Comparison of ENCODE assay signal across 9 cellular contexts in the genomic region with DNA sequence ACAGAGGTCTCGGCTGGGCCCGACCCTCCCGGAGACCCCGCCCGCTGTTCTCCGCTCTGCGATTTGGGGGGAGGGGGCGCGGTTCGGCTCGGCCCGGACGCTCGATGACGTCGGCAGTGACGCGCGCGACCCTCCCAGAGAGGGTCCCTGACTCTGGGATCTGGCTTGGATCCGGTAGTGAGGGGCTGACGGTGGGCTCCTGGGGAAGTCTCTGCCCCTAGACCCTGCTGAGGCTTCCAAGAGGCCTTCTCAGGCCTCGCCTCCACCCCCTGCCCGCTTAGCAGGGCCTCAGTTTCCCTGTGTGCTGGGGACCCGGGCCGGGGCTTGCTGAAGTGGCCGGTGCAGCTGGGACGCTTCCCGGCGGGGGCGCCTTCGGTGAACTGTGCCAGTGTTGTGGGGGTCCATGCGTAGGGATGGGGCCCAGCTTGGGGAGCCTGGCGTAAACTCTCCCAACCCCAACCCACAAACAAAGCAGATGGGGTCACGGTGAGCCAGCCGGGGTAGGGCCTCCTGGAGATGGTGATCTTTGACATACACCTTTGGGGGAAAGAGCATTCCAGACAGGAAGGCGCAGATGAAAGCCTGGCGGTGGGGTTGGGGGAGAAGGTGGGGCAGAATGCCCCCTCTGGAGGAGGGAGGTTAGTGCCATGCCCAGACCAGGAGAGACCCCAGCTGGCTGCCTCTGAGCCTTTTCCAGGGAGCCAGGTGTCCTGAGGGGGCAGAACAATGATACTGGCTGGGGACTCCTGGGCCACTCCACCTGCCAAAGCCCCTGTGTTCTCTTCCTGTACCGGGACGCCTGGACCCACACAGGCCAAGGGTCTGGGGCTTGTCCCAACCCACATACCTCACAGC. TPM values are rescaled to one million over a fixed set of nuclear protein-coding genes. Genes with fewer than 3 reads are reported as not detected.
A peak's percentile ranks its signal among the peaks of the same experiment; 100 is the strongest.
DNase-seq lines count a peak whose midpoint lies in the region; ATAC-seq and TF ChIP-seq lines count a peak whose summit lies in the region.
"Had no signal": no experiment of that assay in that cellular context is flagged by ENCODE, and none has a peak within 500 bp of the region (broad histone marks: within the 10 kb centered on the region; RNA-seq: fewer than 3 reads in every experiment).

No MANE protein-coding gene starts in this region.

- no peak for TF ChIP-seq CTCF in CD8-positive, alpha-beta T cell (IDR thresholded peaks at IDR 0.05)
- TF ChIP-seq CTCF in IMR-90 (conservative IDR thresholded peaks at IDR 0.05; ENCODE audit: low read depth, low read length) (no peak), dorsolateral prefrontal cortex (IDR thresholded peaks at IDR 0.05 in 54 of 56, conservative IDR thresholded peaks at IDR 0.05 in 2 of 56; ENCODE audit: low read depth in 1 of 56, partially characterized antibody in 56 of 56) (no peak), natural killer cell (IDR thresholded peaks at IDR 0.05) (no peak)

- H4K20me1 ChIP-seq in IMR-90 (ENCODE audit: insufficient read depth, low read length) = peaks cover 13% of the 10 kb centered on the region; the same call in 1 of the 2 replicates

- H4K5ac ChIP-seq in IMR-90 (ENCODE audit: low read depth, low read length) = no peak overlapping the region

- H3K9me3 Mint-ChIP-seq in CD8-positive, alpha-beta T cell = no peaks in the 10 kb centered on the region
- no peaks in the 10 kb centered on the region for H3K9me3 Mint-ChIP-seq in natural killer cell
- no peaks in the 10 kb centered on the region for H3K9me3 Mint-ChIP-seq in activated CD8-positive, alpha-beta memory T cell treated with anti-CD3 and anti-CD28 coated beads, Interleukin-2, amount 10 ng/mL, durations not matched to agents 7 days and 5 days (ENCODE audit: low read depth)

- no peak for ATAC-seq in CD8-positive, alpha-beta T cell
- ATAC-seq in IMR-90 (ENCODE audit: low read depth) (no peak), natural killer cell (no peak)
- no peak for ATAC-seq in activated CD8-positive, alpha-beta memory T cell treated with anti-CD3 and anti-CD28 coated beads, Interleukin-2, amount 10 ng/mL, durations not matched to agents 7 days and 5 days
- ATAC-seq: gastrocnemius medialis had no signal

- H2BK5ac ChIP-seq in IMR-90 (ENCODE audit: low read depth, low read length, poor library complexity, severe bottlenecking) = no peak overlapping the region

- POLR2A ChIA-PET in CD8-positive, alpha-beta T cell (lab: Charles Lee) = no interaction called here
- POLR2A ChIA-PET in IMR-90 (lab: Charles Lee; ENCODE audit: unreplicated experiment) = no interaction called here

- H2AK9ac ChIP-seq in IMR-90 (replicated peaks; ENCODE audit: low read depth, low read length, poor library complexity) = peak overlapping the region; percentile 95

- H3K36me3 ChIP-seq in CD8-positive, alpha-beta T cell (ENCODE audit: insufficient read depth, low read length) = no peaks in the 10 kb centered on the region
- peaks cover 23% of the 10 kb centered on the region for H3K36me3 ChIP-seq in IMR-90 (ENCODE audit: control insufficient read depth, insufficient read depth, low read length)
- H3K36me3 ChIP-seq: gastrocnemius medialis had no signal

- H3K4me1 ChIP-seq in CD8-positive, alpha-beta T cell (ENCODE audit: insufficient read depth, low read length) = peaks cover 11% of the 10 kb centered on the region
- peaks cover 7% of the 10 kb centered on the region for H3K4me1 ChIP-seq in IMR-90 (ENCODE audit: control insufficient read depth, insufficient read depth, low read length)

- in situ Hi-C loops in IMR-90 (cut with MboI; ENCODE audit: low sequenced_read_pairs) = no loop called here

- 0 out of 4 replicates have a peak, but pooled peaks cover 0 to 2% of the 10 kb centered on the region in 2 experiments for H3K79me1 ChIP-seq in IMR-90 (ENCODE audit: low read depth in 1 of 2, low read length in 2 of 2)

- no peak overlapping the region for H3K23ac ChIP-seq in IMR-90 (ENCODE audit: low read depth, low read length)

- no peaks in the 10 kb centered on the region for H3K9me3 ChIP-seq in CD8-positive, alpha-beta T cell (ENCODE audit: low read length)
- H3K9me3 ChIP-seq in IMR-90 (ENCODE audit: control insufficient read depth, insufficient read depth, low read length) = no peaks in the 10 kb centered on the region
- H3K9me3 ChIP-seq: gastrocnemius medialis had no signal

- no peak overlapping the region for H2AK5ac ChIP-seq in IMR-90 (ENCODE audit: low read depth, low read length)

- peaks cover 17% of the 10 kb centered on the region for H3K27me3 ChIP-seq in CD8-positive, alpha-beta T cell (ENCODE audit: insufficient read depth, low read length)
- H3K27me3 ChIP-seq in IMR-90 (ENCODE audit: control insufficient read depth, insufficient read depth, low read length) (peaks cover 10% of the 10 kb centered on the region), dorsolateral prefrontal cortex (no peaks in the 10 kb centered on the region)

- H3K36me3 Mint-ChIP-seq in CD8-positive, alpha-beta T cell = no peaks in the 10 kb centered on the region
- no peaks in the 10 kb centered on the region for H3K36me3 Mint-ChIP-seq in natural killer cell
- H3K36me3 Mint-ChIP-seq in activated CD8-positive, alpha-beta memory T cell treated with anti-CD3 and anti-CD28 coated beads, Interleukin-2, amount 10 ng/mL, durations not matched to agents 7 days and 5 days = no peaks in the 10 kb centered on the region

- no peak overlapping the region for H2BK15ac ChIP-seq in IMR-90 (ENCODE audit: low read depth, low read length)

- H3K4me2 ChIP-seq in IMR-90 (ENCODE audit: low read depth, low read length) = peak overlapping the region; percentile 85

- no peak overlapping the region for H3K27ac ChIP-seq in CD8-positive, alpha-beta T cell (ENCODE audit: low read depth, low read length)
- peak overlapping the region; percentile 26; the same call in 1 of the 2 replicates for H3K27ac ChIP-seq in IMR-90 (ENCODE audit: insufficient read depth, low read length)
- H3K27ac ChIP-seq in dorsolateral prefrontal cortex = peak overlapping the region in 52 of 59 donors; percentile 1 to 97 (median 77)
- H3K27ac ChIP-seq: gastrocnemius medialis had no signal

- H3K4me3 ChIP-seq in CD8-positive, alpha-beta T cell (ENCODE audit: low read depth, low read length) = no peak overlapping the region
- peak overlapping the region; percentile 70 for H3K4me3 ChIP-seq in IMR-90 (ENCODE audit: insufficient read depth, low read depth, low read length)
- peak overlapping the region; percentile 35 to 78 (median 62) for H3K4me3 ChIP-seq in dorsolateral prefrontal cortex
- H3K4me3 ChIP-seq: gastrocnemius medialis had no signal

- no peak overlapping the region for H4K91ac ChIP-seq in IMR-90 (ENCODE audit: insufficient read depth, low read depth, low read length)

- H4K8ac ChIP-seq in IMR-90 (ENCODE audit: low read depth in 2 of 2, low read length in 2 of 2) = no peak overlapping the region

- no peaks in the 10 kb centered on the region for H3K9me1 ChIP-seq in IMR-90 (ENCODE audit: insufficient read depth, low read length)

- dilution Hi-C loops in IMR-90 (cut with HindIII; ENCODE audit: low sequenced_read_pairs, unreplicated experiment) = no loop called here

- no peak overlapping the region for H3K18ac ChIP-seq in IMR-90 (ENCODE audit: low read depth, low read length)

- H3K4me3 Mint-ChIP-seq in CD8-positive, alpha-beta T cell = peak overlapping the region; percentile 73
- H3K4me3 Mint-ChIP-seq in natural killer cell = peak overlapping the region; percentile 77
- H3K4me3 Mint-ChIP-seq in activated CD8-positive, alpha-beta memory T cell treated with anti-CD3 and anti-CD28 coated beads, Interleukin-2, amount 10 ng/mL, durations not matched to agents 7 days and 5 days = no peak overlapping the region

- no TSS peak for BruUV-seq in IMR-90 (replicated peaks; lab: Mats Ljungman, UMichigan)

- H2BK20ac ChIP-seq in IMR-90 (ENCODE audit: low read depth, low read length) = no peak overlapping the region

- no peak for DNase-seq in CD8-positive, alpha-beta T cell
- DNase-seq in IMR-90 (no peak), dorsolateral prefrontal cortex (no peak), natural killer cell (no peak), NCI-H2081 treated with DMSO at 0.1 percent for 48 hours (lab: John Stamatoyannopoulos, UW) (no peak), NOMO-1 (lab: John Stamatoyannopoulos, UW; ENCODE audit: unreplicated experiment in 2 of 2) (no peak)
- no peak for DNase-seq in activated CD8-positive, alpha-beta memory T cell treated with anti-CD3 and anti-CD28 coated beads, Interleukin-2, amount 10 ng/mL, durations not matched to agents 7 days and 5 days
- no peak for DNase-seq in NK-92 treated with Interleukin-12 subunit alpha and Interleukin-12 subunit beta, amount 100 ng/mL, for 24 hours (lab: John Stamatoyannopoulos, UW)
- DNase-seq: gastrocnemius medialis had no signal

- no peak overlapping the region for H2BK120ac ChIP-seq in IMR-90 (ENCODE audit: low read depth, low read length)

- peak overlapping the region; percentile 65 for H3K9ac ChIP-seq in IMR-90 (ENCODE audit: low read depth, low read length)

- WGBS in IMR-90 (ENCODE audit: extremely low coverage in 2 of 2, insufficient read length in 1 of 2), 2 experiments = 37% methylated on average over 7 of the region's 40 CpGs; no CpG with 5 or more reads in 1 of the 2 experiments

- peaks cover 13% of the 10 kb centered on the region for H3K4me1 Mint-ChIP-seq in CD8-positive, alpha-beta T cell (ENCODE audit: low read depth)
- H3K4me1 Mint-ChIP-seq in natural killer cell = peaks cover 10 to 32% of the 10 kb centered on the region in 2 donors
- H3K4me1 Mint-ChIP-seq in activated CD8-positive, alpha-beta memory T cell treated with anti-CD3 and anti-CD28 coated beads, Interleukin-2, amount 10 ng/mL, durations not matched to agents 7 days and 5 days = peaks cover 2% of the 10 kb centered on the region

- no peak overlapping the region for H3K4ac ChIP-seq in IMR-90 (ENCODE audit: low read depth, low read length)

- CTCF ChIA-PET in CD8-positive, alpha-beta T cell (lab: Charles Lee) = interaction anchor here (1.1 to 1.8 kb wide), 4 partner anchors 9 to 120 kb away, joined by 3 to 8 read pairs (median 4); no protein-coding TSS in a partner anchor
- CTCF ChIA-PET in IMR-90 (lab: Yijun Ruan, JAX) = interaction anchor here (0.7 kb wide), 1 partner anchor 64 kb away, joined by 3 read pairs; no protein-coding TSS in a partner anchor
- CTCF ChIA-PET in activated CD8-positive, alpha-beta memory T cell treated with anti-CD3 and anti-CD28 coated beads, Interleukin-2, amount 10 ng/mL, durations not matched to agents 7 days and 5 days (lab: Charles Lee) = interaction anchor here (1.2 kb wide), 1 partner anchor 27 kb away, joined by 5 read pairs; no protein-coding TSS in a partner anchor

- H3K27ac Mint-ChIP-seq in CD8-positive, alpha-beta T cell = no peak overlapping the region
- H3K27ac Mint-ChIP-seq in natural killer cell = no peak overlapping the region
- H3K27ac Mint-ChIP-seq in activated CD8-positive, alpha-beta memory T cell treated with anti-CD3 and anti-CD28 coated beads, Interleukin-2, amount 10 ng/mL, durations not matched to agents 7 days and 5 days = no peak overlapping the region

- no peak overlapping the region; the same call in 1 of the 2 replicates for H3K56ac ChIP-seq in IMR-90 (ENCODE audit: extremely low read depth, insufficient read depth, low read length)

- peak overlapping the region; percentile 67 for H2AFZ ChIP-seq in IMR-90 (replicated peaks; ENCODE audit: low read length, poor library complexity)

- intact Hi-C loops in CD8-positive, alpha-beta T cell (cut with DNase I, micrococcal nuclease) = no loop called here
- intact Hi-C loops in IMR-90 (cut with micrococcal nuclease) = no loop called here
- intact Hi-C loops in dorsolateral prefrontal cortex (cut with DNase I) = loop anchor here in 1 of 2 donors (10.0 kb wide), 1 partner anchor 156 kb away; no protein-coding TSS in a partner anchor
- intact Hi-C loops in natural killer cell (cut with micrococcal nuclease) = no loop called here

- 0 out of 2 replicates have a peak overlapping the region, but pooled peaks have one; percentile 51 for H3K14ac ChIP-seq in IMR-90 (replicated peaks; ENCODE audit: low read depth, low read length)

- peaks cover 33% of the 10 kb centered on the region for H3K27me3 Mint-ChIP-seq in CD8-positive, alpha-beta T cell (ENCODE audit: low read depth)
- H3K27me3 Mint-ChIP-seq in natural killer cell (ENCODE audit: low read depth in 2 of 2) = peaks cover 17 to 32% of the 10 kb centered on the region in 2 donors
- peaks cover 44% of the 10 kb centered on the region for H3K27me3 Mint-ChIP-seq in activated CD8-positive, alpha-beta memory T cell treated with anti-CD3 and anti-CD28 coated beads, Interleukin-2, amount 10 ng/mL, durations not matched to agents 7 days and 5 days

- TF ChIP-seq POLR2A in IMR-90 (IDR thresholded peaks at IDR 0.05; ENCODE audit: low read depth, low read length) = no peak

- TF ChIP-seq RAD21 in IMR-90 (IDR thresholded peaks at IDR 0.05; ENCODE audit: low read length) = no peak

RNA-seq across cellular contexts. Expression of a gene that starts 1.0 kb away (rescaled TPM):
- total RNA-seq in CD8-positive, alpha-beta T cell = under 1 TPM; 0.44 to 0.84 TPM
- total RNA-seq in IMR-90 (2012; rRNA removed) = 5.2 and 6.1 TPM in 2 replicates
- polyA plus RNA-seq in IMR-90 (2012; rRNA removed) = 38.6 and 45.4 TPM in 2 replicates
- polyA plus RNA-seq in IMR-90 (2012; cell fraction: cytosol; rRNA removed) = 23.3 and 32.7 TPM in 2 replicates
- 324 and 637 TPM in 2 replicates for polyA plus RNA-seq in IMR-90 (2012; cell fraction: nucleus; rRNA removed; ENCODE audit: low replicate concordance)
- total RNA-seq in dorsolateral prefrontal cortex = 100 to 1,000 TPM in 116 of 120 experiments, 10 to 100 TPM in 4; 81.4 to 330 (median 132) TPM
- total RNA-seq in natural killer cell = 1 to 10 TPM in 2 of 3 donors, under 1 TPM in 1; 0.66 to 1.5 (median 1.5) TPM
- total RNA-seq in activated CD8-positive, alpha-beta memory T cell treated with anti-CD3 and anti-CD28 coated beads, Interleukin-2, amount 10 ng/mL, durations not matched to agents 7 days and 5 days = under 1 TPM in 1 of 2 experiments, not detected in 1; 0.32 TPM
- total RNA-seq: gastrocnemius medialis had no signal

RNA-seq across cellular contexts. Expression of a gene that starts 23.7 kb away (rescaled TPM):
- total RNA-seq in CD8-positive, alpha-beta T cell = under 1 TPM in 1 of 2 experiments, not detected in 1; 0.62 TPM
- total RNA-seq in IMR-90 (2012; rRNA removed) = 1.4 and 2.2 TPM in 2 replicates
- 1.5 and 2.6 TPM in 2 replicates for polyA plus RNA-seq in IMR-90 (2012; rRNA removed)
- 2.0 TPM in 2 replicates for polyA plus RNA-seq in IMR-90 (2012; cell fraction: cytosol; rRNA removed)
- 2.4 and 8.5 TPM in 2 replicates for polyA plus RNA-seq in IMR-90 (2012; cell fraction: nucleus; rRNA removed; ENCODE audit: low replicate concordance)
- total RNA-seq in dorsolateral prefrontal cortex = 1 to 10 TPM in 96 of 120 experiments, under 1 TPM in 22, not detected in 2; 0.29 to 5.2 (median 1.7) TPM
- total RNA-seq in natural killer cell = under 1 TPM in 2 of 3 donors, not detected in 1; 0.29 to 0.56 TPM
- under 1 TPM; 0.09 to 0.18 TPM for total RNA-seq in activated CD8-positive, alpha-beta memory T cell treated with anti-CD3 and anti-CD28 coated beads, Interleukin-2, amount 10 ng/mL, durations not matched to agents 7 days and 5 days

RNA-seq across cellular contexts. Expression of a gene that starts 44.5 kb away (rescaled TPM):
- total RNA-seq in CD8-positive, alpha-beta T cell = 100 to 1,000 TPM; 270 to 294 TPM
- total RNA-seq in IMR-90 (2012; rRNA removed) (9.4 and 10.9 TPM in 2 replicates), dorsolateral prefrontal cortex (10 to 100 TPM; 13.7 to 52.3 (median 29.2) TPM), natural killer cell (100 to 1,000 TPM; 619 to 690 (median 666) TPM)
- 27.6 and 33.8 TPM in 2 replicates for polyA plus RNA-seq in IMR-90 (2012; rRNA removed)
- 42.2 and 46.1 TPM in 2 replicates for polyA plus RNA-seq in IMR-90 (2012; cell fraction: cytosol; rRNA removed)
- 45.4 and 109 TPM in 2 replicates for polyA plus RNA-seq in IMR-90 (2012; cell fraction: nucleus; rRNA removed; ENCODE audit: low replicate concordance)
- total RNA-seq in activated CD8-positive, alpha-beta memory T cell treated with anti-CD3 and anti-CD28 coated beads, Interleukin-2, amount 10 ng/mL, durations not matched to agents 7 days and 5 days = 100 to 1,000 TPM in 1 of 2 experiments, 10 to 100 TPM in 1; 96.2 to 198 TPM

RNA-seq across cellular contexts. Expression of a gene that starts 49.7 kb away (rescaled TPM):
- 1 to 10 TPM; 6.3 to 7.1 TPM for total RNA-seq in CD8-positive, alpha-beta T cell
- total RNA-seq in IMR-90 (2012; rRNA removed) (40.9 and 52.5 TPM in 2 replicates), dorsolateral prefrontal cortex (100 to 1,000 TPM in 115 of 120 experiments, 10 to 100 TPM in 5; 78.3 to 905 (median 216) TPM), natural killer cell (100 to 1,000 TPM in 1 of 3 donors, 10 to 100 TPM in 2; 64.0 to 165 (median 93.6) TPM)
- polyA plus RNA-seq in IMR-90 (2012; rRNA removed) = 906 and 1,008 TPM in 2 replicates
- 803 and 1,768 TPM in 2 replicates for polyA plus RNA-seq in IMR-90 (2012; cell fraction: cytosol; rRNA removed)
- polyA plus RNA-seq in IMR-90 (2012; cell fraction: nucleus; rRNA removed; ENCODE audit: low replicate concordance) = 153 and 347 TPM in 2 replicates
- total RNA-seq in activated CD8-positive, alpha-beta memory T cell treated with anti-CD3 and anti-CD28 coated beads, Interleukin-2, amount 10 ng/mL, durations not matched to agents 7 days and 5 days = 100 to 1,000 TPM in 1 of 2 experiments, 10 to 100 TPM in 1; 53.7 to 166 TPM

RNA-seq across cellular contexts. Expression of a gene that starts 56.5 kb away (rescaled TPM):
- 100 to 1,000 TPM; 223 to 251 TPM for total RNA-seq in CD8-positive, alpha-beta T cell
- total RNA-seq in IMR-90 (2012; rRNA removed) (14.4 and 24.2 TPM in 2 replicates), dorsolateral prefrontal cortex (100 to 1,000 TPM in 23 of 120 experiments, 10 to 100 TPM in 97; 19.2 to 217 (median 70.2) TPM), natural killer cell (100 to 1,000 TPM; 540 to 809 (median 710) TPM)
- 67.5 and 68.9 TPM in 2 replicates for polyA plus RNA-seq in IMR-90 (2012; rRNA removed)
- polyA plus RNA-seq in IMR-90 (2012; cell fraction: cytosol; rRNA removed) = 54.7 and 163 TPM in 2 replicates
- 25.1 and 28.0 TPM in 2 replicates for polyA plus RNA-seq in IMR-90 (2012; cell fraction: nucleus; rRNA removed; ENCODE audit: low replicate concordance)
- total RNA-seq in activated CD8-positive, alpha-beta memory T cell treated with anti-CD3 and anti-CD28 coated beads, Interleukin-2, amount 10 ng/mL, durations not matched to agents 7 days and 5 days = 100 to 1,000 TPM; 459 to 909 TPM

Comparison
In these comparisons a context has a peak if more than half of its experiments do, and no peak if none do; other contexts are left out.
1. RNA of a gene that starts 1.0 kb away (total RNA-seq): 81.4 to 330 TPM in dorsolateral prefrontal cortex; 5.2 to 6.1 TPM in IMR-90, 0.66 to 1.5 TPM in natural killer cell, 0.44 to 0.84 TPM in CD8-positive, alpha-beta T cell and 0.32 TPM in activated CD8-positive, alpha-beta memory T cell treated with anti-CD3 and anti-CD28 coated beads, Interleukin-2, amount 10 ng/mL, durations not matched to agents 7 days and 5 days; every median in the first group is over 10 times any median in the second.